ENCODE assay signal across 17 cellular contexts in genomic region chr4:25844957-25845712, GRCh38. TPM values are rescaled to one million over a fixed set of nuclear protein-coding genes. Genes with fewer than 3 reads are reported as not detected.
DNase-seq lines count a peak whose midpoint lies in the region; ATAC-seq, FAIRE-seq and TF ChIP-seq lines count a peak whose summit lies in the region.
"Had no signal": no experiment of that assay in that cellular context is flagged by ENCODE, and none has a peak within 500 bp of the region (broad histone marks: within the 10 kb centered on the region; RNA-seq: fewer than 3 reads in every experiment).

No MANE protein-coding gene starts in this region.

- intact Hi-C loops in K562 (cut with micrococcal nuclease), result no loop called here
- intact Hi-C loops in cardiac septum (cut with DNase I), result no loop called here

- H3K36me3 Mint-ChIP-seq in activated naive CD4-positive, alpha-beta T cell treated with anti-CD3 and anti-CD28 coated beads, Interleukin-2, amount 50 U/mL, for 72 hours, result peaks cover 9 to 33% of the 10 kb centered on the region in 2 donors
- peaks cover 26% of the 10 kb centered on the region for H3K36me3 Mint-ChIP-seq in activated naive CD4-positive, alpha-beta T cell treated with anti-CD3 and anti-CD28 coated beads, Interleukin-2, amount 10 ng/mL, durations not matched to agents 7 days and 5 days

- TF ChIP-seq CTCF in K562 (IDR thresholded peaks at IDR 0.05 in 2 of 3, conservative IDR thresholded peaks at IDR 0.05 in 1 of 3; ENCODE audit: insufficient read depth in 2 of 3, low read depth in 1 of 3, low read length in 3 of 3), result no peak

- no peak overlapping the region for H3K4me2 ChIP-seq in K562 (ENCODE audit: insufficient read depth, low read length)

- no peak overlapping the region for H3K27ac ChIP-seq in K562 (ENCODE audit: extremely low read depth, low read depth, low read length)
- no peak overlapping the region for H3K27ac ChIP-seq in effector memory CD4-positive, alpha-beta T cell (ENCODE audit: insufficient read depth, low read length, poor library complexity, severe bottlenecking)
- H3K27ac ChIP-seq: SK-N-MC had no signal

- H3K36me3 ChIP-seq in K562 (ENCODE audit: control insufficient read depth, insufficient read depth, low read length), result peaks cover 15% of the 10 kb centered on the region; the same call in 2 of the 3 replicates
- H3K36me3 ChIP-seq in effector memory CD4-positive, alpha-beta T cell (ENCODE audit: control insufficient read depth, insufficient read depth, low read length), result peaks cover 7% of the 10 kb centered on the region

- H3K9ac ChIP-seq in K562 (ENCODE audit: insufficient read depth in 1 of 2, low read depth in 2 of 2, low read length in 2 of 2), result no peak overlapping the region

- 87% methylated on average over 4 of the region's 4 CpGs for WGBS in K562 (ENCODE audit: insufficient coverage, low coverage, missing lambda C conversion rate)

- H3K4me1 ChIP-seq in K562 (replicated peaks in 1 of 2; ENCODE audit: control insufficient read depth in 2 of 2, insufficient read depth in 2 of 2, low read length in 2 of 2), result peaks cover 0 to 12% of the 10 kb centered on the region in 2 experiments; a peak in 4 of 5 replicates
- H3K4me1 ChIP-seq in effector memory CD4-positive, alpha-beta T cell (ENCODE audit: control insufficient read depth, insufficient read depth, low read length, poor library complexity, severe bottlenecking), result peaks cover 4% of the 10 kb centered on the region

- TF ChIP-seq POLR2A in K562 (conservative IDR thresholded peaks at IDR 0.05), result no peak

- H4K20me1 ChIP-seq in K562 (replicated peaks; ENCODE audit: control insufficient read depth, insufficient read depth, low read length), result peaks cover 14% of the 10 kb centered on the region; the same call in 1 of the 2 replicates

- TF ChIP-seq RAD21 in K562 (CRISPR knock-in tag; conservative IDR thresholded peaks at IDR 0.05 in 1 of 2, IDR thresholded peaks at IDR 0.05 in 1 of 2), result no peak

- H3K79me2 ChIP-seq in K562 (ENCODE audit: control insufficient read depth, insufficient read depth, low read length), result peaks cover 21% of the 10 kb centered on the region; the same call in 2 of the 3 replicates

- H3K27me3 Mint-ChIP-seq in activated naive CD4-positive, alpha-beta T cell treated with anti-CD3 and anti-CD28 coated beads, Interleukin-2, amount 10 ng/mL, durations not matched to agents 7 days and 5 days, result no peaks in the 10 kb centered on the region
- H3K27me3 Mint-ChIP-seq: CD4-positive, alpha-beta T cell had no signal

- no peak overlapping the region for H3K27ac Mint-ChIP-seq in activated naive CD4-positive, alpha-beta T cell treated with anti-CD3 and anti-CD28 coated beads, Interleukin-2, amount 50 U/mL, for 72 hours
- no peak overlapping the region for H3K27ac Mint-ChIP-seq in activated naive CD4-positive, alpha-beta T cell treated with anti-CD3 and anti-CD28 coated beads, Interleukin-2, amount 10 ng/mL, durations not matched to agents 7 days and 5 days
- H3K27ac Mint-ChIP-seq: CD4-positive, alpha-beta T cell had no signal

- H3K9me1 ChIP-seq in K562 (ENCODE audit: control insufficient read depth, insufficient read depth, low read length), result no peaks in the 10 kb centered on the region

- FAIRE-seq in K562 (lab: Jason Lieb, UNC), result no peak
- FAIRE-seq: urothelium cell line had no signal

- TF ChIP-seq EP300 in K562 (IDR thresholded peaks at IDR 0.05; ENCODE audit: low read length), result no peak

- no peaks in the 10 kb centered on the region for H3K9me3 Mint-ChIP-seq in activated naive CD4-positive, alpha-beta T cell treated with anti-CD3 and anti-CD28 coated beads, Interleukin-2, amount 50 U/mL, for 72 hours
- no peaks in the 10 kb centered on the region for H3K9me3 Mint-ChIP-seq in activated naive CD4-positive, alpha-beta T cell treated with anti-CD3 and anti-CD28 coated beads, Interleukin-2, amount 10 ng/mL, durations not matched to agents 7 days and 5 days
- H3K9me3 Mint-ChIP-seq: CD4-positive, alpha-beta T cell had no signal

- H3K9me3 ChIP-seq in K562 (replicated peaks; ENCODE audit: control insufficient read depth, insufficient read depth, low read depth, low read length), result no peaks in the 10 kb centered on the region
- no peaks in the 10 kb centered on the region for H3K9me3 ChIP-seq in effector memory CD4-positive, alpha-beta T cell (ENCODE audit: control insufficient read depth, low read length)
- H3K9me3 ChIP-seq: stomach had no signal

- H3K27me3 ChIP-seq in K562 (ENCODE audit: control insufficient read depth in 2 of 2, insufficient read depth in 2 of 2, low read length in 2 of 2), result no peaks in the 10 kb centered on the region
- no peaks in the 10 kb centered on the region for H3K27me3 ChIP-seq in effector memory CD4-positive, alpha-beta T cell (replicated peaks; ENCODE audit: control insufficient read depth, insufficient read depth, low read length, poor library complexity, severe bottlenecking)
- H3K27me3 ChIP-seq: stomach had no signal

- BruUV-seq in K562 (replicated peaks; lab: Mats Ljungman, UMichigan), result no TSS peak

- no peak for DNase-seq in activated naive CD4-positive, alpha-beta T cell treated with anti-CD3 and anti-CD28 coated beads, Interleukin-2, amount 50 U/mL, for 72 hours (ENCODE audit: low spot score in 2 of 2)
- DNase-seq in activated naive CD4-positive, alpha-beta T cell treated with anti-CD3 and anti-CD28 coated beads, Interleukin-2, amount 10 ng/mL, durations not matched to agents 7 days and 5 days, result no peak
- peak; percentile 43 for DNase-seq in SKM-1 (lab: John Stamatoyannopoulos, UW; ENCODE audit: unreplicated experiment)
- DNase-seq in K562 (ENCODE audit: extremely low read depth in 1 of 4, low spot score in 3 of 4), result no peak
- no peak for DNase-seq in NCI-H1048 (lab: John Stamatoyannopoulos, UW)
- no peak for DNase-seq in effector memory CD4-positive, alpha-beta T cell
- no peak for DNase-seq in cardiac septum (ENCODE audit: low spot score)
- DNase-seq: ACHN; activated naive CD4-positive, alpha-beta T cell treated with Interleukin-2 at 50 U/mL for 16 hours; CD4-positive, alpha-beta T cell; foreskin fibroblast; midbrain; NCI-H1694 treated with DMSO at 0.1 percent for 48 hours; stomach had no signal

- H3K4me3 Mint-ChIP-seq in activated naive CD4-positive, alpha-beta T cell treated with anti-CD3 and anti-CD28 coated beads, Interleukin-2, amount 10 ng/mL, durations not matched to agents 7 days and 5 days, result no peak overlapping the region
- H3K4me3 Mint-ChIP-seq: CD4-positive, alpha-beta T cell had no signal

- CTCF ChIA-PET in activated naive CD4-positive, alpha-beta T cell treated with anti-CD3 and anti-CD28 coated beads, Interleukin-2, amount 10 ng/mL, durations not matched to agents 7 days and 5 days (lab: Charles Lee), result no interaction called here
- CTCF ChIA-PET in K562 (lab: Yijun Ruan, JAX; ENCODE audit: low intra/inter-chr PET ratio), result no interaction called here

- in situ Hi-C loops in K562 (cut with MboI), result no loop called here

- peaks cover 60% of the 10 kb centered on the region for H3K4me1 Mint-ChIP-seq in activated naive CD4-positive, alpha-beta T cell treated with anti-CD3 and anti-CD28 coated beads, Interleukin-2, amount 10 ng/mL, durations not matched to agents 7 days and 5 days

- no peak overlapping the region for H2AFZ ChIP-seq in K562 (ENCODE audit: low read depth, low read length)

- POLR2A ChIA-PET in K562 (lab: Yijun Ruan, JAX), result interaction anchor here (1.3 to 1.7 kb wide), 2 partner anchors 8 to 10 kb away, joined by 3 read pairs; no protein-coding TSS in a partner anchor

- H3K4me3 ChIP-seq in K562, result no peak overlapping the region
- H3K4me3 ChIP-seq in effector memory CD4-positive, alpha-beta T cell (ENCODE audit: insufficient read depth, low read depth, low read length, poor library complexity, severe bottlenecking), result no peak overlapping the region
- H3K4me3 ChIP-seq: SK-N-MC, stomach had no signal

- ATAC-seq in activated naive CD4-positive, alpha-beta T cell treated with anti-CD3 and anti-CD28 coated beads, Interleukin-2, amount 50 U/mL, for 72 hours, result peak; percentile 60 to 76
- ATAC-seq in K562, result no peak
- no peak for ATAC-seq in HG02588 (IDR thresholded peaks at IDR 0.05; ENCODE audit: unreplicated experiment)

TF ChIP-seq in K562, 482 proteins besides CTCF, POLR2A, EP300 and RAD21 (continues in another document):
- no peak for TF ChIP-seq SMARCA5 (IDR thresholded peaks at IDR 0.05)

RNA-seq across cellular contexts. Expression of gene SEL1L3, which starts 17.7 kb away (rescaled TPM):
- 10 to 100 TPM; 32.8 to 44.3 TPM for total RNA-seq in activated naive CD4-positive, alpha-beta T cell treated with anti-CD3 and anti-CD28 coated beads, Interleukin-2, amount 50 U/mL, for 72 hours
- 239 and 361 TPM in 2 replicates for total RNA-seq in K562 (2011; cell fraction: chromatin; rRNA removed; ENCODE audit: low replicate concordance)
- total RNA-seq in K562 (2011; cell fraction: nucleolus; rRNA removed), result 50.2 and 64.2 TPM in 2 replicates
- total RNA-seq in K562 (2011; cell fraction: nucleoplasm; rRNA removed), result 170 and 237 TPM in 2 replicates
- total RNA-seq in K562 (2014; rRNA removed), result 16.9 and 19.4 TPM in 2 replicates
- total RNA-seq in K562 (2014; rRNA removed; fragmentation: Illumina TruSeq; extraction: Trizol), result 29.6 and 38.5 TPM in 2 replicates
- total RNA-seq in K562 (2015; rRNA removed; fragmentation: Illumina TruSeq; extraction: Trizol), result 10.0 and 10.2 TPM in 2 replicates
- 21.3 and 25.4 TPM in 2 replicates for total RNA-seq in K562 (2021)
- polyA plus RNA-seq in K562 (2011; rRNA removed), result 37.5 and 44.3 TPM in 2 replicates
- polyA plus RNA-seq in K562 (2011; cell fraction: cytosol; rRNA removed), result 17.1 and 17.3 TPM in 2 replicates
- polyA plus RNA-seq in K562 (2011; cell fraction: nucleus; rRNA removed), result 33.7 and 36.1 TPM in 2 replicates
- polyA plus RNA-seq in K562 (2012), result 12.5 and 61.2 TPM in 2 replicates
- polyA plus RNA-seq in K562 (2014; fragmentation: Illumina TruSeq; extraction: Trizol), result 33.2 and 43.0 TPM in 2 replicates
- polyA plus RNA-seq in K562 (2014; fragmentation: Nextera tagmentation; extraction: Ambion mirVana), result 10 to 100 TPM; 14.6 to 14.7 TPM
- 21.6 and 22.4 TPM in 2 replicates for polyA plus RNA-seq in K562 (2014; rRNA removed)
- polyA minus RNA-seq in K562 (2011; rRNA and poly(A)+ RNA removed), result 83.6 and 102 TPM in 2 replicates
- polyA minus RNA-seq in K562 (2011; cell fraction: cytosol; rRNA and poly(A)+ RNA removed), result 12.3 and 17.6 TPM in 2 replicates
- polyA minus RNA-seq in K562 (2011; cell fraction: nucleus; rRNA and poly(A)+ RNA removed), result 21.1 and 66.1 TPM in 2 replicates
- 3.3 TPM for total RNA-seq in cardiac septum

Comparison
In these comparisons a context has a peak if more than half of its experiments do, and no peak if none do; other contexts are left out.
1. ATAC-seq: peak in activated naive CD4-positive, alpha-beta T cell treated with anti-CD3 and anti-CD28 coated beads, Interleukin-2, amount 50 U/mL, for 72 hours (2 of 2); none in K562 (single experiment) and HG02588 (single experiment).